Comparison of ENCODE assay signal across 28 cellular contexts in the genomic region with DNA sequence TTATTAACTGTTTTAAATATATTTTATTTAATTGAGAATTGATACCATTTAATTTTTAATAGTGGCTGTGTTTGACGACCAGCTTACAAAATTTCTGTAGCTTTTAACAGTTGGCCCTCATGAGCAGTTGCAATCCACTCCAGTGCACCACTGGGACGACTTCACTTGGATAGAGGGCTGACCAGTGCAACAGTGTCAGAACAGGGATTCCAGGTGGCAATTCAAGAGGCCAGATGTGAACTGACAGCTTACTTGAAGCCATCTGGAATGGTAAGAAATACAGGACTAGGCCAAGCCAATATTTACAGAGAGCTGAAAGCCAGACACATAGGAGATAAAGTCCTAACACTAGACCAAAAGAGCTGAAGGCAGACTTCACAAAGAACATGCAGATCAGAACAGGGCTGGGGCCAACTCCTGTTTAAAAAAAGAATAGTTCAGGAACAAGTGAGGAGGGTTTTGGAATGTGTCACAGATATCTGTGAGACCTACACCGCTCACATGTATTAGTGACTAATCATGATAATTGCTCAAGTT.
DNase-seq lines count a peak whose midpoint lies in the region; ATAC-seq, FAIRE-seq and TF ChIP-seq lines count a peak whose summit lies in the region.
"Had no signal": no experiment of that assay in that cellular context is flagged by ENCODE, and none has a peak within 500 bp of the region (broad histone marks: within the 10 kb centered on the region; RNA-seq: fewer than 3 reads in every experiment).

No MANE protein-coding gene starts in this region.

- no peak overlapping the region for H3K27ac Mint-ChIP-seq in astrocyte (ENCODE audit: unreplicated experiment)
- peak overlapping the region in 1 of 8 donors; percentile 21 for H3K27ac Mint-ChIP-seq in CD8-positive, alpha-beta memory T cell
- H3K27ac Mint-ChIP-seq: activated CD4-positive, alpha-beta memory T cell treated with anti-CD3 and anti-CD28 coated beads for 36 hours; B cell; dendritic cell treated with granulocyte-macrophage colony-stimulating factor and Interleukin-4, amounts not matched to agents 40 ng/mL and 50 ng/mL, for 4 days; IgD-negative memory B cell; natural killer cell; type B pancreatic cell had no signal

- H3K4me3 ChIP-seq in astrocyte (ENCODE audit: insufficient read depth, low read depth, low read length): no peak overlapping the region
- peak overlapping the region in 2 of 12 donors; percentile 9 to 17 for H3K4me3 ChIP-seq in heart left ventricle
- H3K4me3 ChIP-seq in CD8-positive, alpha-beta memory T cell (ENCODE audit: low read length): no peak overlapping the region
- H3K4me3 ChIP-seq: A549, HAP-1, hepatocyte, left lung, MG63, pancreas, sigmoid colon had no signal

- no peaks in the 10 kb centered on the region for H3K9me3 ChIP-seq in astrocyte (ENCODE audit: insufficient read depth, low read depth, low read length)
- no peaks in the 10 kb centered on the region for H3K9me3 ChIP-seq in heart left ventricle
- no peaks in the 10 kb centered on the region for H3K9me3 ChIP-seq in CD8-positive, alpha-beta memory T cell (ENCODE audit: low read length)
- H3K9me3 ChIP-seq: A549, HAP-1, left lung, MG63, pancreas, sigmoid colon had no signal

- TF ChIP-seq POLR2A in heart left ventricle (IDR thresholded peaks at IDR 0.05): no peak

- H3K27me3 Mint-ChIP-seq in astrocyte (ENCODE audit: low read depth, unreplicated experiment): peaks cover under 1% of the 10 kb centered on the region
- peaks cover 0 to 8% of the 10 kb centered on the region in 2 donors for H3K27me3 Mint-ChIP-seq in CD8-positive, alpha-beta memory T cell
- H3K27me3 Mint-ChIP-seq: dendritic cell treated with granulocyte-macrophage colony-stimulating factor and Interleukin-4, amounts not matched to agents 40 ng/mL and 50 ng/mL, for 4 days had no signal

- H3K4me1 Mint-ChIP-seq in astrocyte (ENCODE audit: low read depth, unreplicated experiment): peaks cover 13% of the 10 kb centered on the region
- no peaks in the 10 kb centered on the region for H3K4me1 Mint-ChIP-seq in CD8-positive, alpha-beta memory T cell
- H3K4me1 Mint-ChIP-seq: B cell, IgD-negative memory B cell, natural killer cell had no signal

- peak overlapping the region; percentile 74 for H3K4me2 ChIP-seq in astrocyte (ENCODE audit: low read length)
- H3K4me2 ChIP-seq: A549 had no signal

- intact Hi-C loops in Right ventricle myocardium inferior (cut with DNase I) (no loop called here), cardiac septum (cut with DNase I) (no loop called here), heart left ventricle (cut with DNase I) (loop anchor here in 1 of 10 donors (5.0 kb wide), 1 partner anchor 468 kb away; no protein-coding TSS in a partner anchor)

- ATAC-seq in Right ventricle myocardium inferior: peak; percentile 62
- peak; percentile 44 to 76 (median 64) for ATAC-seq in heart left ventricle
- ATAC-seq: A549, natural killer cell had no signal

- H3K27ac ChIP-seq in astrocyte (ENCODE audit: low read depth, low read length) (no peak overlapping the region), heart left ventricle (peak overlapping the region in 10 of 12 donors; percentile 22 to 87 (median 68))
- H3K27ac ChIP-seq in CD8-positive, alpha-beta memory T cell (ENCODE audit: low read depth, low read length): no peak overlapping the region
- H3K27ac ChIP-seq: A549 had no signal

- no peaks in the 10 kb centered on the region for H3K36me3 Mint-ChIP-seq in astrocyte (ENCODE audit: low read depth, unreplicated experiment)
- H3K36me3 Mint-ChIP-seq in CD8-positive, alpha-beta memory T cell: no peaks in the 10 kb centered on the region
- H3K36me3 Mint-ChIP-seq: activated CD4-positive, alpha-beta memory T cell treated with anti-CD3 and anti-CD28 coated beads for 36 hours; IgD-negative memory B cell; natural killer cell; type B pancreatic cell had no signal

- no peaks in the 10 kb centered on the region for H3K27me3 ChIP-seq in astrocyte (ENCODE audit: insufficient read depth, low read length)
- no peaks in the 10 kb centered on the region for H3K27me3 ChIP-seq in heart left ventricle
- no peaks in the 10 kb centered on the region for H3K27me3 ChIP-seq in CD8-positive, alpha-beta memory T cell (ENCODE audit: insufficient read depth, low read length, poor library complexity, severe bottlenecking)
- H3K27me3 ChIP-seq: hepatocyte, left lung, MG63, pancreas, sigmoid colon had no signal

- H3K4me3 Mint-ChIP-seq in astrocyte (ENCODE audit: unreplicated experiment): no peak overlapping the region
- no peak overlapping the region for H3K4me3 Mint-ChIP-seq in CD8-positive, alpha-beta memory T cell
- H3K4me3 Mint-ChIP-seq: activated CD4-positive, alpha-beta memory T cell treated with anti-CD3 and anti-CD28 coated beads for 36 hours; B cell; dendritic cell treated with granulocyte-macrophage colony-stimulating factor and Interleukin-4, amounts not matched to agents 40 ng/mL and 50 ng/mL, for 4 days; IgD-negative memory B cell; natural killer cell; type B pancreatic cell had no signal

- 51 to 71% (median 62%) methylated on average over 3 of the region's 3 CpGs for WGBS in heart left ventricle, 4 donors

- peaks cover 3% of the 10 kb centered on the region for H3K9me3 Mint-ChIP-seq in astrocyte (ENCODE audit: unreplicated experiment)
- no peaks in the 10 kb centered on the region for H3K9me3 Mint-ChIP-seq in CD8-positive, alpha-beta memory T cell
- H3K9me3 Mint-ChIP-seq: activated CD4-positive, alpha-beta memory T cell treated with anti-CD3 and anti-CD28 coated beads for 36 hours; dendritic cell treated with granulocyte-macrophage colony-stimulating factor and Interleukin-4, amounts not matched to agents 40 ng/mL and 50 ng/mL, for 4 days; IgD-negative memory B cell; natural killer cell; type B pancreatic cell had no signal

- FAIRE-seq in astrocyte (lab: Jason Lieb, UNC): peak; percentile 13
- FAIRE-seq: A549, endometrium, GM18507, pancreas had no signal

- no peak for TF ChIP-seq CTCF in astrocyte (IDR thresholded peaks at IDR 0.05; ENCODE audit: insufficient read depth, low read depth, low read length)
- TF ChIP-seq CTCF in heart left ventricle (IDR thresholded peaks at IDR 0.05): no peak

- DNase-seq in Right ventricle myocardium inferior (ENCODE audit: missing footprints) (no peak), cardiac septum (ENCODE audit: low spot score) (no peak), astrocyte (ENCODE audit: low read depth) (no peak), heart left ventricle (peak in 3 of 5 donors; percentile 31 to 66 (median 46)), NCI-H2227 (lab: John Stamatoyannopoulos, UW; ENCODE audit: unreplicated experiment) (no peak), KG1 (lab: John Stamatoyannopoulos, UW) (no peak), NCI-H526 treated with DMSO at 0.1 percent for 48 hours (lab: John Stamatoyannopoulos, UW) (no peak)
- no peak for DNase-seq in CD8-positive, alpha-beta memory T cell
- DNase-seq: activated CD4-positive, alpha-beta memory T cell treated with anti-CD3 and anti-CD28 coated beads for 36 hours; activated CD4-positive, CD25-positive, alpha-beta regulatory T cell; COR-L47; left lung; MG63; midbrain; natural killer cell; NCI-H1436 treated with DMSO at 0.1 percent for 48 hours; pancreas; sigmoid colon; stimulated activated CD8-positive, alpha-beta memory T cell treated with anti-CD3 and anti-CD28 coated beads, Interleukin-4, amount 100 ng/mL, for 48 hours had no signal

- H3K36me3 ChIP-seq in astrocyte (ENCODE audit: insufficient read depth, low read length) (no peaks in the 10 kb centered on the region), heart left ventricle (no peaks in the 10 kb centered on the region)
- no peaks in the 10 kb centered on the region for H3K36me3 ChIP-seq in CD8-positive, alpha-beta memory T cell (ENCODE audit: insufficient read depth, low read length)
- H3K36me3 ChIP-seq: HAP-1, left lung, MG63, pancreas, sigmoid colon had no signal

- no peaks in the 10 kb centered on the region for H3K79me2 ChIP-seq in astrocyte (ENCODE audit: insufficient read depth, low read length)
- H3K79me2 ChIP-seq: hepatocyte had no signal

- no peaks in the 10 kb centered on the region for H4K20me1 ChIP-seq in astrocyte (ENCODE audit: insufficient read depth, low read length)

- POLR2A ChIA-PET in CD8-positive, alpha-beta memory T cell (lab: Charles Lee): no interaction called here

- H3K9ac ChIP-seq in astrocyte (ENCODE audit: low read length): no peak overlapping the region

- CTCF ChIA-PET in CD8-positive, alpha-beta memory T cell (lab: Charles Lee): interaction anchor here (2.9 kb wide), 1 partner anchor 9 kb away, joined by 14 read pairs; no protein-coding TSS in a partner anchor

- H3K4me1 ChIP-seq in astrocyte (ENCODE audit: insufficient read depth, low read length): peaks cover 35% of the 10 kb centered on the region
- peaks cover 0 to 44% (median 19%) of the 10 kb centered on the region in 12 donors for H3K4me1 ChIP-seq in heart left ventricle
- no peaks in the 10 kb centered on the region for H3K4me1 ChIP-seq in CD8-positive, alpha-beta memory T cell (ENCODE audit: insufficient read depth, low read length)
- H3K4me1 ChIP-seq: A549 had no signal

- no peak overlapping the region for H2AFZ ChIP-seq in astrocyte (ENCODE audit: low read depth, low read length)
- H2AFZ ChIP-seq: hepatocyte had no signal

Comparison
In these comparisons a context has a peak if more than half of its experiments do, and no peak if none do; other contexts are left out.
1. DNase-seq: peak in heart left ventricle (3 of 5); none in Right ventricle myocardium inferior (single experiment), cardiac septum (single experiment), astrocyte (single experiment), NCI-H2227 (single experiment), CD8-positive, alpha-beta memory T cell (0 of 5), KG1 (single experiment) and NCI-H526 treated with DMSO at 0.1 percent for 48 hours (single experiment).
2. H3K27ac ChIP-seq: peak in heart left ventricle (10 of 12); none in astrocyte (single experiment) and CD8-positive, alpha-beta memory T cell (single experiment).